ENCODE assay signal across 22 cellular contexts in the genomic region with DNA sequence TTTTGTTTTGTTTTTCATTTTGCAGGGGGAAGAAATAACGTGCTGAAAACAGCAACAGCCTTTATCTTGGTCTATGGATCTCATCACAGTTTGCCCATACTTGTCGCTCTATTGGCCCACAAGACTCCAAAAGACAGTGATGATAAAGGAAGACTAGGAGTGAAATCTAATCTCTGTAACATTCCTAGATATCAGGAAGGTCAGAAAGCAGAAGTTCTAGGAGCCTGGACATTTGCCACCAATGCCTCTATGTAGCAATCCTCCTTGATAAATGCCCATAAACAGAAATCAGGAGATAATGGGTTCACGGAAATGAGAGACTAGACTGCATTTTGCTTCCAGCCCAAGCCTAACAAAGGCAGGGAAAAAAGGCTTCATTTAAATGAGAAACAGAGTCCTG. TPM values are rescaled to one million over a fixed set of nuclear protein-coding genes. Genes with fewer than 3 reads are reported as not detected.
DNase-seq lines count a peak whose midpoint lies in the region; ATAC-seq, FAIRE-seq and TF ChIP-seq lines count a peak whose summit lies in the region.
"Had no signal": no experiment of that assay in that cellular context is flagged by ENCODE, and none has a peak within 500 bp of the region (broad histone marks: within the 10 kb centered on the region; RNA-seq: fewer than 3 reads in every experiment).

No MANE protein-coding gene starts in this region.

- H3K4me3 ChIP-seq in K562 (no peak overlapping the region), Peyer's patch (no peak overlapping the region)
- H3K4me3 ChIP-seq: BLaER1, GM12878, GM23338, HAP-1 had no signal

- H3K36me3 Mint-ChIP-seq in T-helper 17 cell (ENCODE audit: low read depth) (peaks cover 9% of the 10 kb centered on the region), nephron (ENCODE audit: low read depth) (peaks cover 19% of the 10 kb centered on the region)

- no peaks in the 10 kb centered on the region for H3K9me1 ChIP-seq in K562 (ENCODE audit: control insufficient read depth, insufficient read depth, low read length)

- no peak overlapping the region for H3K4me3 Mint-ChIP-seq in T-helper 17 cell
- no peak overlapping the region for H3K4me3 Mint-ChIP-seq in nephron
- H3K4me3 Mint-ChIP-seq: CD4-positive, alpha-beta memory T cell; GM23338 had no signal

- TF ChIP-seq EP300 in K562 (IDR thresholded peaks at IDR 0.05; ENCODE audit: low read length) = no peak

- H3K4me1 Mint-ChIP-seq in T-helper 17 cell (peaks cover 2% of the 10 kb centered on the region), nephron (no peaks in the 10 kb centered on the region)

- H3K27ac ChIP-seq in K562 (ENCODE audit: extremely low read depth, low read depth, low read length) (no peak overlapping the region), Peyer's patch (no peak overlapping the region)
- H3K27ac ChIP-seq: BLaER1 had no signal

- no peak overlapping the region for H3K9ac ChIP-seq in K562 (ENCODE audit: insufficient read depth in 1 of 2, low read depth in 2 of 2, low read length in 2 of 2)
- H3K9ac ChIP-seq: BLaER1 had no signal

- H3K79me2 ChIP-seq in K562 (ENCODE audit: control insufficient read depth, insufficient read depth, low read length) = no peaks in the 10 kb centered on the region

- peak overlapping the region; percentile 6 for H3K27ac Mint-ChIP-seq in T-helper 17 cell
- peak overlapping the region; percentile 49 to 73 (median 59) for H3K27ac Mint-ChIP-seq in nephron
- H3K27ac Mint-ChIP-seq: CD4-positive, alpha-beta memory T cell; GM23338 had no signal

- no peaks in the 10 kb centered on the region for H3K9me3 ChIP-seq in T-helper 17 cell (ENCODE audit: control insufficient read depth, low read length, poor library complexity, severe bottlenecking)
- H3K9me3 ChIP-seq in K562 (replicated peaks; ENCODE audit: control insufficient read depth, insufficient read depth, low read depth, low read length) = no peaks in the 10 kb centered on the region
- H3K9me3 ChIP-seq in Peyer's patch = no peaks in the 10 kb centered on the region
- H3K9me3 ChIP-seq: BLaER1, HAP-1 had no signal

- no peak for TF ChIP-seq RAD21 in K562 (CRISPR knock-in tag; conservative IDR thresholded peaks at IDR 0.05 in 1 of 2, IDR thresholded peaks at IDR 0.05 in 1 of 2)

- no peaks in the 10 kb centered on the region for H4K20me1 ChIP-seq in K562 (replicated peaks; ENCODE audit: control insufficient read depth, insufficient read depth, low read length)
- H4K20me1 ChIP-seq: BLaER1 had no signal

- ATAC-seq in T-helper 17 cell = no peak
- ATAC-seq in K562 = no peak
- ATAC-seq in GM19023 (IDR thresholded peaks at IDR 0.05; ENCODE audit: unreplicated experiment) = no peak
- ATAC-seq: GM12878, GM23338, Right ventricle myocardium inferior had no signal

- POLR2A ChIA-PET in K562 (lab: Yijun Ruan, JAX) = no interaction called here

- H3K27me3 Mint-ChIP-seq in T-helper 17 cell = no peaks in the 10 kb centered on the region
- peaks cover 9% of the 10 kb centered on the region for H3K27me3 Mint-ChIP-seq in nephron (ENCODE audit: low read depth)
- H3K27me3 Mint-ChIP-seq: CD4-positive, alpha-beta memory T cell had no signal

- in situ Hi-C loops in K562 (cut with MboI) = no loop called here

- no peak overlapping the region for H3K4me2 ChIP-seq in K562 (ENCODE audit: insufficient read depth, low read length)
- H3K4me2 ChIP-seq: BLaER1, GM23338 had no signal

- H3K27me3 ChIP-seq in K562 (ENCODE audit: control insufficient read depth in 2 of 2, insufficient read depth in 2 of 2, low read length in 2 of 2) = peaks cover 0 to 5% of the 10 kb centered on the region in 2 experiments; a peak in 2 of 5 replicates
- H3K27me3 ChIP-seq in Peyer's patch = no peaks in the 10 kb centered on the region
- H3K27me3 ChIP-seq: BLaER1 had no signal

- H3K4me1 ChIP-seq in K562 (replicated peaks in 1 of 2; ENCODE audit: control insufficient read depth in 2 of 2, insufficient read depth in 2 of 2, low read length in 2 of 2) = peaks cover 0 to 3% of the 10 kb centered on the region in 2 experiments; a peak in 1 of 5 replicates
- peaks cover 0 to 6% (median 0%) of the 10 kb centered on the region in 4 donors for H3K4me1 ChIP-seq in Peyer's patch
- H3K4me1 ChIP-seq: BLaER1, HAP-1 had no signal

- H2AFZ ChIP-seq in K562 (ENCODE audit: low read depth, low read length) = no peak overlapping the region
- H2AFZ ChIP-seq: GM23338 had no signal

- DNase-seq in T-helper 17 cell (no peak), K562 (ENCODE audit: extremely low read depth in 1 of 4, low spot score in 3 of 4) (no peak), Peyer's patch (no peak), T-helper 1 cell (no peak)
- DNase-seq in activated CD4-positive, CD25-positive, alpha-beta regulatory T cell treated with anti-CD3 and anti-CD28 coated beads, Interleukin-2, amount 50 U/mL, for 72 hours = no peak
- DNase-seq: ACHN; CD4-positive, alpha-beta memory T cell; DND-41; KG1; NCI-H1092 treated with DMSO at 0.1 percent for 48 hours; NCI-H146; NCI-H2029; NCI-H226; NCI-H524; NCI-H82 had no signal

- FAIRE-seq in K562 (lab: Jason Lieb, UNC) = no peak
- FAIRE-seq: GM12878 had no signal

- no peaks in the 10 kb centered on the region for H3K36me3 ChIP-seq in K562 (ENCODE audit: control insufficient read depth, insufficient read depth, low read length)
- no peaks in the 10 kb centered on the region for H3K36me3 ChIP-seq in Peyer's patch
- H3K36me3 ChIP-seq: BLaER1, HAP-1 had no signal

- CTCF ChIA-PET in K562 (lab: Yijun Ruan, JAX; ENCODE audit: low intra/inter-chr PET ratio) = no interaction called here

- no TSS peak for BruUV-seq in K562 (replicated peaks; lab: Mats Ljungman, UMichigan)

- intact Hi-C loops in K562 (cut with micrococcal nuclease) = no loop called here

- WGBS in K562 (ENCODE audit: insufficient coverage, low coverage, missing lambda C conversion rate) = 5% methylated on average over 3 of the region's 3 CpGs

- TF ChIP-seq CTCF in K562 (IDR thresholded peaks at IDR 0.05 in 2 of 3, conservative IDR thresholded peaks at IDR 0.05 in 1 of 3; ENCODE audit: insufficient read depth in 2 of 3, low read depth in 1 of 3, low read length in 3 of 3) (no peak), nephron (IDR thresholded peaks at IDR 0.05; ENCODE audit: unreplicated experiment in 3 of 3) (no peak), Peyer's patch (IDR thresholded peaks at IDR 0.05) (no peak)

- no peaks in the 10 kb centered on the region for H3K9me3 Mint-ChIP-seq in nephron
- H3K9me3 Mint-ChIP-seq: GM23338 had no signal

- TF ChIP-seq POLR2A in K562 (conservative IDR thresholded peaks at IDR 0.05) (no peak), Peyer's patch (IDR thresholded peaks at IDR 0.05) (no peak)

TF ChIP-seq in K562, 482 proteins besides CTCF, POLR2A, EP300 and RAD21 (continues in another document):
- TF ChIP-seq FOXJ2 (tag; IDR thresholded peaks at IDR 0.05) (no peak), FUS (optimal IDR thresholded peaks at IDR 0.05; ENCODE audit: low read depth, low read length) (no peak)
- TF ChIP-seq, protein P1, sequence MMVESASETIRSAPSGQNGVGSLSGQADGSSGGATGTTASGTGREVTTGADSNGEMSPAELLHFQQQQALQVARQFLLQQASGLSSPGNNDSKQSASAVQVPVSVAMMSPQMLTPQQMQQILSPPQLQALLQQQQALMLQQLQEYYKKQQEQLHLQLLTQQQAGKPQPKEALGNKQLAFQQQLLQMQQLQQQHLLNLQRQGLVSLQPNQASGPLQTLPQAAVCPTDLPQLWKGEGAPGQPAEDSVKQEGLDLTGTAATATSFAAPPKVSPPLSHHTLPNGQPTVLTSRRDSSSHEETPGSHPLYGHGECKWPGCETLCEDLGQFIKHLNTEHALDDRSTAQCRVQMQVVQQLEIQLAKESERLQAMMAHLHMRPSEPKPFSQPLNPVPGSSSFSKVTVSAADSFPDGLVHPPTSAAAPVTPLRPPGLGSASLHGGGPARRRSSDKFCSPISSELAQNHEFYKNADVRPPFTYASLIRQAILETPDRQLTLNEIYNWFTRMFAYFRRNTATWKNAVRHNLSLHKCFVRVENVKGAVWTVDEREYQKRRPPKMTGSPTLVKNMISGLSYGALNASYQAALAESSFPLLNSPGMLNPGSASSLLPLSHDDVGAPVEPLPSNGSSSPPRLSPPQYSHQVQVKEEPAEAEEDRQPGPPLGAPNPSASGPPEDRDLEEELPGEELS (CRISPR knock-in tag; IDR thresholded peaks at IDR 0.05; ENCODE audit: borderline replicate concordance) = no peak

RNA-seq across cellular contexts. Expression of a gene that starts 8.9 kb away (rescaled TPM):
- total RNA-seq in T-helper 17 cell = 1 to 10 TPM; 3.1 to 5.3 TPM
- 0.55 and 0.67 TPM in 2 replicates for total RNA-seq in K562 (2011; cell fraction: chromatin; rRNA removed; ENCODE audit: low replicate concordance)
- 0.50 and 0.79 TPM in 2 replicates for total RNA-seq in K562 (2011; cell fraction: nucleolus; rRNA removed)
- total RNA-seq in K562 (2011; cell fraction: nucleoplasm; rRNA removed) = 0.38 and 0.95 TPM in 2 replicates
- 0.08 and 0.09 TPM in 2 replicates for total RNA-seq in K562 (2014; rRNA removed)
- 0.13 and 0.33 TPM in 2 replicates for total RNA-seq in K562 (2014; rRNA removed; fragmentation: Illumina TruSeq; extraction: Trizol)
- total RNA-seq in K562 (2015; rRNA removed; fragmentation: Illumina TruSeq; extraction: Trizol) = 0.22 and 0.23 TPM in 2 replicates
- total RNA-seq in K562 (2021) = 0.09 and 0.22 TPM in 2 replicates
- polyA plus RNA-seq in K562 (2011; rRNA removed) = 0.18 and 0.22 TPM in 2 replicates
- polyA plus RNA-seq in K562 (2011; cell fraction: cytosol; rRNA removed) = 0.03 and 0.07 TPM in 2 replicates
- polyA plus RNA-seq in K562 (2011; cell fraction: nucleus; rRNA removed) = 0.48 and 1.2 TPM in 2 replicates
- 0.12 and 0.79 TPM in 2 replicates for polyA plus RNA-seq in K562 (2012)
- polyA plus RNA-seq in K562 (2014; fragmentation: Illumina TruSeq; extraction: Trizol) = 0.09 and 0.17 TPM in 2 replicates
- under 1 TPM; 0.04 TPM for polyA plus RNA-seq in K562 (2014; fragmentation: Nextera tagmentation; extraction: Ambion mirVana)
- 0.09 and 0.61 TPM in 2 replicates for polyA plus RNA-seq in K562 (2014; rRNA removed)
- 0.48 and 0.67 TPM in 2 replicates for polyA minus RNA-seq in K562 (2011; rRNA and poly(A)+ RNA removed)
- not detected in 2 replicates for polyA minus RNA-seq in K562 (2011; cell fraction: cytosol; rRNA and poly(A)+ RNA removed)
- polyA minus RNA-seq in K562 (2011; cell fraction: nucleus; rRNA and poly(A)+ RNA removed) = 0.40 and 1.6 TPM in 2 replicates
- total RNA-seq in Peyer's patch = 100 to 1,000 TPM in 2 of 4 donors, 10 to 100 TPM in 1, 1 to 10 TPM in 1; 2.5 to 329 (median 126) TPM
